Comparison of ENCODE assay signal across 9 cellular contexts in genomic region chr18:58862404-58862803, GRCh38. TPM values are rescaled to one million over a fixed set of nuclear protein-coding genes. Genes with fewer than 3 reads are reported as not detected.
DNase-seq lines count a peak whose midpoint lies in the region; ATAC-seq, FAIRE-seq and TF ChIP-seq lines count a peak whose summit lies in the region.
"Had no signal": no experiment of that assay in that cellular context is flagged by ENCODE, and none has a peak within 500 bp of the region (broad histone marks: within the 10 kb centered on the region; RNA-seq: fewer than 3 reads in every experiment).

No MANE protein-coding gene starts in this region.

- TF ChIP-seq RAD21 in A549 (conservative IDR thresholded peaks at IDR 0.05 in 1 of 2, IDR thresholded peaks at IDR 0.05 in 1 of 2), result no peak

- no peaks in the 10 kb centered on the region for H3K27me3 Mint-ChIP-seq in mesothelial cell of epicardium (ENCODE audit: low read depth)

- POLR2A ChIA-PET in A549 (lab: Yijun Ruan, JAX), result interaction anchor here (0.6 kb wide), 1 partner anchor 73 kb away, joined by 3 read pairs; no protein-coding TSS in a partner anchor

- no peak for FAIRE-seq in A549 (lab: Jason Lieb, UNC)
- FAIRE-seq in HTR-8/SVneo (lab: Jason Lieb, UNC), result peak; percentile 31
- no peak for FAIRE-seq in urothelium cell line (lab: Jason Lieb, UNC)
- FAIRE-seq: TTC549 had no signal

- DNase-seq in A549 (ENCODE audit: low read depth in 1 of 2, low spot score in 1 of 2) (no peak), HTR-8/SVneo (ENCODE audit: insufficient read length, low spot score) (no peak), astrocyte of the cerebellum (ENCODE audit: low read depth) (no peak), mesothelial cell of epicardium (ENCODE audit: low spot score in 2 of 2, unreplicated experiment in 2 of 2) (no peak), AG08396 (ENCODE audit: low spot score) (no peak), HuH-7 (ENCODE audit: low spot score) (no peak), urothelium cell line (ENCODE audit: low spot score) (no peak)
- no peak for DNase-seq in activated CD4-positive, alpha-beta T cell treated with anti-CD3 and anti-CD28 coated beads for 4 hours

- H3K27ac ChIP-seq in A549, result peak overlapping the region; percentile 99

- H3K9me3 Mint-ChIP-seq in mesothelial cell of epicardium, result no peaks in the 10 kb centered on the region

- in situ Hi-C loops in astrocyte of the cerebellum (cut with HindIII; ENCODE audit: low sequenced_read_pairs), result no loop called here

- peak overlapping the region; percentile 99 for H3K27ac Mint-ChIP-seq in mesothelial cell of epicardium

- no peak for ATAC-seq in A549

- TF ChIP-seq EP300 in A549 (IDR thresholded peaks at IDR 0.05), result no peak

- H3K4me1 Mint-ChIP-seq in mesothelial cell of epicardium, result peaks cover 78% of the 10 kb centered on the region

- H3K4me3 ChIP-seq in A549 (peak overlapping the region; percentile 54), astrocyte of the cerebellum (ENCODE audit: low read depth, low read length) (peak overlapping the region; percentile 38)

- no peaks in the 10 kb centered on the region for H3K36me3 Mint-ChIP-seq in mesothelial cell of epicardium

- H3K4me3 Mint-ChIP-seq in mesothelial cell of epicardium, result peak overlapping the region; percentile 67

- TF ChIP-seq CTCF in A549 (IDR thresholded peaks at IDR 0.05), result no peak
- no peak for TF ChIP-seq CTCF in astrocyte of the cerebellum (IDR thresholded peaks at IDR 0.05; ENCODE audit: low read depth, low read length, missing control alignments)
- no peak for TF ChIP-seq CTCF in mesothelial cell of epicardium (IDR thresholded peaks at IDR 0.05; ENCODE audit: unreplicated experiment)

- no peak for TF ChIP-seq POLR2A in A549 (IDR thresholded peaks at IDR 0.05; ENCODE audit: low read length)

- H3K4me2 ChIP-seq in A549, result peak overlapping the region; percentile 84

- WGBS in A549 (ENCODE audit: missing lambda C conversion rate), result 90% methylated on average over 10 of the region's 10 CpGs

- CTCF ChIA-PET in A549 (lab: Yijun Ruan, JAX), result no interaction called here

- H3K9me3 ChIP-seq in A549, result no peaks in the 10 kb centered on the region

- peaks cover 55% of the 10 kb centered on the region for H3K4me1 ChIP-seq in A549

TF ChIP-seq in A549, 52 proteins besides CTCF, POLR2A, EP300 and RAD21:
- TF ChIP-seq RFX5 (IDR thresholded peaks at IDR 0.05), result no peak
- TF ChIP-seq EHF (CRISPR knock-in tag; IDR thresholded peaks at IDR 0.05), result no peak
- TF ChIP-seq KDM1A (IDR thresholded peaks at IDR 0.05; ENCODE audit: low read depth), result no peak
- TF ChIP-seq ZSCAN20 (CRISPR knock-in tag; IDR thresholded peaks at IDR 0.05), result no peak
- no peak for TF ChIP-seq MAZ (IDR thresholded peaks at IDR 0.05; ENCODE audit: borderline replicate concordance, low read depth, low read length)
- no peak for TF ChIP-seq RCOR1 (IDR thresholded peaks at IDR 0.05; ENCODE audit: low read depth, low read length)
- TF ChIP-seq CHD2 (IDR thresholded peaks at IDR 0.05; ENCODE audit: low read length, partially characterized antibody), result no peak
- no peak for TF ChIP-seq PBX3 (IDR thresholded peaks at IDR 0.05)
- TF ChIP-seq GATA3 (IDR thresholded peaks at IDR 0.05; ENCODE audit: borderline replicate concordance), result no peak
- TF ChIP-seq USF2 (IDR thresholded peaks at IDR 0.05), result no peak
- TF ChIP-seq HDAC2 (IDR thresholded peaks at IDR 0.05), result no peak
- no peak for TF ChIP-seq ZC3H11A (IDR thresholded peaks at IDR 0.05)
- TF ChIP-seq HMGXB4 (CRISPR knock-in tag; IDR thresholded peaks at IDR 0.05; ENCODE audit: borderline replicate concordance), result no peak
- TF ChIP-seq FOSB (CRISPR knock-in tag; IDR thresholded peaks at IDR 0.05), result no peak

RNA-seq across cellular contexts. Expression of gene ZNF532, which starts 2.3 kb away (rescaled TPM):
- polyA plus RNA-seq in A549 (2011; rRNA removed) (64.6 and 76.5 TPM in 2 replicates), A549 (2017; fragmentation: RNase III; extraction: RNeasy Plus Mini Kit Qiagen cat#74134 plus additional on column Dnase treatment) (26.8 to 31.4 TPM (median 27.1 TPM) in 3 replicates)
- polyA plus RNA-seq in A549 (2012; cell fraction: cytosol; rRNA removed), result 26.3 and 28.2 TPM in 2 replicates
- polyA plus RNA-seq in A549 (2012; cell fraction: nucleus; rRNA removed), result 28.7 and 40.5 TPM in 2 replicates
- polyA minus RNA-seq in A549 (2011; rRNA and poly(A)+ RNA removed), result 141 and 157 TPM in 2 replicates
- 178 to 188 TPM (median 182 TPM) in 3 replicates for total RNA-seq in mesothelial cell of epicardium
